In the genomic region with DNA sequence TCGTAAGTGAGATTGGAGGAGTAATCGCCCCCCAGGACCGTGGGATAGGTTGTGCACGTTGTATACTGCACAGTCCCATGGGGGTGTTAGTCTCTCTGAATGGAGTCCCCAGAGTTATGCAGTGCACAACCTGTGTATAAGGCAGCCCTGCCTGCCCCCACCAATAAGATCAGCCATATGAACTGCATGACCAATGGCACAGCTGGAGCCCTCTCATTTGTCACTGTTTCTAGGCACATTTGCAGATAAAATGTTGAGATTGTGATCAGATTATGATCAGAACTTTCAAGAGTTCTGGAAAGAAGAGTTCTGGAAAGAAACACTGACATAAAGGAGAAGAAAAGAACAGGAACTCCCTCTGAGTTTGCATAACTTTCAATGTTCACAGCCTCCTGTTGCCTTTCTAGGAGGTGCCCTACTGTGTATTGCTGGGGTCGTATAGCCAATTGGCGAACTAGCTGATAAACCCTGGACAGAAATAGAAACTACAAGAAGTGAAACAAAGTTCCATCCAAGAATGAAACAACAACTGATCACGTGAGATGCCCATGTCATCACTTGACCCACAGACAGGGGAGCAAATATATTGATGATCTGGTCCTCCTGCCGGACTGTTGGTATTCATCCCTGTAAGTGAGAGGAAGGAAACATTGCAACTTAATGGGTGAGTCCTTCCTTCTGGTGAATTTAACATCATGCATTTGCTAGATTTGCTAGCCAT, we compare ENCODE assay signal across 11 cellular contexts. TPM values are rescaled to one million over a fixed set of nuclear protein-coding genes. Genes with fewer than 3 reads are reported as not detected.
DNase-seq lines count a peak whose midpoint lies in the region; ATAC-seq and TF ChIP-seq lines count a peak whose summit lies in the region.
"Had no signal": no experiment of that assay in that cellular context is flagged by ENCODE, and none has a peak within 500 bp of the region (broad histone marks: within the 10 kb centered on the region; RNA-seq: fewer than 3 reads in every experiment).

No MANE protein-coding gene starts in this region.

- no peaks in the 10 kb centered on the region for H3K79me2 ChIP-seq in GM23338 (replicated peaks; ENCODE audit: insufficient read depth)

- H4K20me1 ChIP-seq in GM23338 (replicated peaks; ENCODE audit: insufficient read depth): no peaks in the 10 kb centered on the region

- no TSS peak for BruUV-seq in Panc1 (replicated peaks; lab: Mats Ljungman, UMichigan)

- no peaks in the 10 kb centered on the region for H3K9me3 ChIP-seq in CD8-positive, alpha-beta T cell (ENCODE audit: low read length)
- no peaks in the 10 kb centered on the region for H3K9me3 ChIP-seq in Panc1 (ENCODE audit: control insufficient read depth, insufficient read depth, low read depth, low read length)
- H3K9me3 ChIP-seq: gastrocnemius medialis had no signal

- H3K27me3 ChIP-seq in CD8-positive, alpha-beta T cell (ENCODE audit: insufficient read depth, low read length): no peaks in the 10 kb centered on the region
- H3K27me3 ChIP-seq in Panc1 (ENCODE audit: control insufficient read depth, insufficient read depth, low read length): no peaks in the 10 kb centered on the region
- no peaks in the 10 kb centered on the region for H3K27me3 ChIP-seq in GM23338 (ENCODE audit: insufficient read depth)
- H3K27me3 ChIP-seq: gastrocnemius medialis had no signal

- no peak overlapping the region for H3K4me3 ChIP-seq in CD8-positive, alpha-beta T cell (ENCODE audit: low read depth, low read length)
- H3K4me3 ChIP-seq in Panc1 (ENCODE audit: low read depth in 2 of 2, low read length in 2 of 2) (no peak overlapping the region), GM23338 (no peak overlapping the region)
- H3K4me3 ChIP-seq: gastrocnemius medialis had no signal

- in situ Hi-C loops in Panc1 (cut with HindIII; ENCODE audit: low pct_unique_long_range_greater_than_20kb, low sequenced_read_pairs): no loop called here

- no peak overlapping the region for H2AFZ ChIP-seq in GM23338

- intact Hi-C loops in CD8-positive, alpha-beta T cell (cut with DNase I, micrococcal nuclease): no loop called here
- intact Hi-C loops in Panc1 (cut with micrococcal nuclease; ENCODE audit: unreplicated experiment): no loop called here

- no peak overlapping the region for H3K4me2 ChIP-seq in GM23338

- DNase-seq in CD8-positive, alpha-beta T cell: no peak
- DNase-seq in Panc1 (ENCODE audit: low read depth, low spot score) (no peak), KG1 (lab: John Stamatoyannopoulos, UW) (no peak), GM23338 (ENCODE audit: low spot score) (no peak), AG08395 (ENCODE audit: low spot score) (no peak)
- DNase-seq in effector CD8-positive, alpha-beta T cell (lab: John Stamatoyannopoulos, UW): no peak
- DNase-seq: gastrocnemius medialis, posterior cingulate gyrus had no signal

- no peaks in the 10 kb centered on the region for H3K9me3 Mint-ChIP-seq in CD8-positive, alpha-beta T cell
- H3K9me3 Mint-ChIP-seq in GM23338: no peaks in the 10 kb centered on the region

- no peaks in the 10 kb centered on the region for H3K36me3 ChIP-seq in CD8-positive, alpha-beta T cell (ENCODE audit: insufficient read depth, low read length)
- H3K36me3 ChIP-seq in Panc1 (ENCODE audit: control insufficient read depth, insufficient read depth, low read length) (no peaks in the 10 kb centered on the region), GM23338 (ENCODE audit: insufficient read depth) (no peaks in the 10 kb centered on the region)

- CTCF ChIA-PET in CD8-positive, alpha-beta T cell (lab: Charles Lee): interaction anchor here (1.1 kb wide), 1 partner anchor 12 kb away, joined by 3 read pairs; no protein-coding TSS in a partner anchor
- CTCF ChIA-PET in Panc1 (lab: Charles Lee): no interaction called here

- no peaks in the 10 kb centered on the region for H3K4me1 ChIP-seq in CD8-positive, alpha-beta T cell (ENCODE audit: insufficient read depth, low read length)
- no peaks in the 10 kb centered on the region for H3K4me1 ChIP-seq in Panc1 (ENCODE audit: control insufficient read depth, insufficient read depth, low read length)
- no peaks in the 10 kb centered on the region for H3K4me1 ChIP-seq in GM23338 (ENCODE audit: insufficient read depth)

- H3F3A ChIP-seq in GM23338 (replicated peaks; ENCODE audit: low read depth): no peaks in the 10 kb centered on the region

- peaks cover 10% of the 10 kb centered on the region for H3K36me3 Mint-ChIP-seq in CD8-positive, alpha-beta T cell
- peaks cover 8% of the 10 kb centered on the region for H3K36me3 Mint-ChIP-seq in GM23338 (ENCODE audit: low read depth)

- H3K27ac Mint-ChIP-seq in CD8-positive, alpha-beta T cell: no peak overlapping the region
- H3K27ac Mint-ChIP-seq in GM23338: no peak overlapping the region

- no peak overlapping the region for H3K27ac ChIP-seq in CD8-positive, alpha-beta T cell (ENCODE audit: low read depth, low read length)
- H3K27ac ChIP-seq in Panc1 (ENCODE audit: low read length) (no peak overlapping the region), GM23338 (ENCODE audit: low read depth) (no peak overlapping the region)
- H3K27ac ChIP-seq: C4-2B, gastrocnemius medialis had no signal

- no peak for TF ChIP-seq CTCF in CD8-positive, alpha-beta T cell (IDR thresholded peaks at IDR 0.05)
- no peak for TF ChIP-seq CTCF in Panc1 (IDR thresholded peaks at IDR 0.05)
- no peak for TF ChIP-seq CTCF in GM23338 (conservative IDR thresholded peaks at IDR 0.05; ENCODE audit: low read depth in 2 of 2)

- no peaks in the 10 kb centered on the region for H3K4me1 Mint-ChIP-seq in CD8-positive, alpha-beta T cell (ENCODE audit: low read depth)
- H3K4me1 Mint-ChIP-seq in GM23338: peaks cover 11% of the 10 kb centered on the region; the same call in 1 of the 3 replicates

- H3K9me2 ChIP-seq in GM23338 (ENCODE audit: insufficient read depth): peaks cover 9% of the 10 kb centered on the region; the same call in 1 of the 2 replicates

- ATAC-seq in CD8-positive, alpha-beta T cell: peak; percentile 51
- ATAC-seq in GM19328 (IDR thresholded peaks at IDR 0.05; ENCODE audit: unreplicated experiment) (peak; percentile 98), HG02981 (IDR thresholded peaks at IDR 0.05; ENCODE audit: unreplicated experiment) (peak; percentile 99), Panc1 (0 out of 2 replicates have a peak, but pooled peaks have one; percentile 46), GM23338 (no peak)

- no peak overlapping the region for H3K4me3 Mint-ChIP-seq in CD8-positive, alpha-beta T cell
- no peak overlapping the region for H3K4me3 Mint-ChIP-seq in GM23338

- POLR2A ChIA-PET in CD8-positive, alpha-beta T cell (lab: Charles Lee): no interaction called here
- POLR2A ChIA-PET in Panc1 (lab: Charles Lee): no interaction called here

- H3K27me3 Mint-ChIP-seq in CD8-positive, alpha-beta T cell (ENCODE audit: low read depth): no peaks in the 10 kb centered on the region
- peaks cover 6% of the 10 kb centered on the region for H3K27me3 Mint-ChIP-seq in GM23338 (ENCODE audit: insufficient read depth, low read depth, poor library complexity)

TF ChIP-seq in GM23338, 12 proteins besides CTCF, POLR2A, EP300 and RAD21:
- no peak for TF ChIP-seq EZH2 (IDR thresholded peaks at IDR 0.05; ENCODE audit: low read depth, unreplicated experiment)
- no peak for TF ChIP-seq ZNF114 (CRISPR knock-in tag; IDR thresholded peaks at IDR 0.05)
- TF ChIP-seq REST (IDR thresholded peaks at IDR 0.05; ENCODE audit: unreplicated experiment): no peak
TF ChIP-seq in GM23338: peak in this region for 0.

RNA-seq across cellular contexts. Expression of gene TOMM7, which starts 49.6 kb away (rescaled TPM):
- total RNA-seq in CD8-positive, alpha-beta T cell: 100 to 1,000 TPM; 595 to 610 TPM
- 295 TPM for total RNA-seq in Panc1 (2021; ENCODE audit: unreplicated experiment)
- 833 TPM for polyA plus RNA-seq in Panc1 (2012; ENCODE audit: insufficient read length)
- 131 and 164 TPM in 2 replicates for total RNA-seq in GM23338 (2014; rRNA removed; shearing (Covaris generic))
- polyA plus RNA-seq in GM23338 (2016; fragmentation: Nextera tagmentation; extraction: Ambion mirVana): 791 and 920 TPM in 2 replicates
